8 cellular contexts compared by ENCODE assay signal in genomic region chr6:144283781-144284473, GRCh38. TPM values are rescaled to one million over a fixed set of nuclear protein-coding genes. Genes with fewer than 3 reads are reported as not detected.
DNase-seq lines count a peak whose midpoint lies in the region; ATAC-seq and TF ChIP-seq lines count a peak whose summit lies in the region.

No MANE protein-coding gene starts in this region.

- no peak overlapping the region for H3K27ac Mint-ChIP-seq in CD8-positive, alpha-beta T cell
- peak overlapping the region; percentile 91 to 92 for H3K27ac Mint-ChIP-seq in natural killer cell

- CTCF ChIA-PET in CD8-positive, alpha-beta T cell (lab: Charles Lee) = interaction anchor here (0.8 kb wide), 1 partner anchor 8 kb away, joined by 4 read pairs; no protein-coding TSS in a partner anchor

- intact Hi-C loops in CD8-positive, alpha-beta T cell (cut with DNase I, micrococcal nuclease) = loop anchor here (1.0 to 5.0 kb wide), 2 partner anchors 67 to 71 kb away; no protein-coding TSS in a partner anchor
- intact Hi-C loops in dorsolateral prefrontal cortex (cut with DNase I) (no loop called here), natural killer cell (cut with micrococcal nuclease) (loop anchor here (10.0 kb wide), 1 partner anchor 179 kb away; no protein-coding TSS in a partner anchor)

- H3K27me3 ChIP-seq in CD8-positive, alpha-beta T cell (ENCODE audit: insufficient read depth, low read length) = no peaks in the 10 kb centered on the region
- H3K27me3 ChIP-seq in dorsolateral prefrontal cortex = peaks cover 0 to 22% (median 0%) of the 10 kb centered on the region in 45 donors

- TF ChIP-seq POLR2A in NB4 (IDR thresholded peaks at IDR 0.05; ENCODE audit: extremely low read depth, insufficient read length) = no peak

- peaks cover 8% of the 10 kb centered on the region for H3K4me1 ChIP-seq in CD8-positive, alpha-beta T cell (ENCODE audit: insufficient read depth, low read length)

- peak overlapping the region; percentile 91 for H3K4me3 Mint-ChIP-seq in CD8-positive, alpha-beta T cell
- H3K4me3 Mint-ChIP-seq in natural killer cell = peak overlapping the region; percentile 94

- H3K4me1 Mint-ChIP-seq in CD8-positive, alpha-beta T cell (ENCODE audit: low read depth) = peaks cover 18% of the 10 kb centered on the region
- H3K4me1 Mint-ChIP-seq in natural killer cell = peaks cover 35 to 44% of the 10 kb centered on the region in 2 donors

- no peak for ATAC-seq in CD8-positive, alpha-beta T cell
- ATAC-seq in natural killer cell = no peak
- no peak for ATAC-seq in GM18519 (IDR thresholded peaks at IDR 0.05; ENCODE audit: low FRiP score, unreplicated experiment)
- no peak for ATAC-seq in HG03354 (IDR thresholded peaks at IDR 0.05; ENCODE audit: poor library complexity, severe bottlenecking, unreplicated experiment)

- TF ChIP-seq CTCF in CD8-positive, alpha-beta T cell (IDR thresholded peaks at IDR 0.05) = no peak
- TF ChIP-seq CTCF in NB4 (IDR thresholded peaks at IDR 0.05; ENCODE audit: low read depth, low read length) = no peak
- TF ChIP-seq CTCF in dorsolateral prefrontal cortex (IDR thresholded peaks at IDR 0.05 in 54 of 56, conservative IDR thresholded peaks at IDR 0.05 in 2 of 56; ENCODE audit: low read depth in 1 of 56, partially characterized antibody in 56 of 56) = peak in 1 of 56 donors; percentile 11
- TF ChIP-seq CTCF in natural killer cell (IDR thresholded peaks at IDR 0.05) = no peak

- H3K9me3 ChIP-seq in CD8-positive, alpha-beta T cell (ENCODE audit: low read length) = no peaks in the 10 kb centered on the region

- POLR2A ChIA-PET in CD8-positive, alpha-beta T cell (lab: Charles Lee) = no interaction called here

- DNase-seq in CD8-positive, alpha-beta T cell = no peak
- DNase-seq in NB4 (ENCODE audit: low read depth) = peak; percentile 33
- no peak for DNase-seq in dorsolateral prefrontal cortex
- DNase-seq in natural killer cell = no peak
- no peak for DNase-seq in T1000 (lab: John Stamatoyannopoulos, UW)
- no peak for DNase-seq in mesenteric fat pad (ENCODE audit: low spot score)

- peak overlapping the region; percentile 89 for H3K4me3 ChIP-seq in CD8-positive, alpha-beta T cell (ENCODE audit: low read depth, low read length)
- peak overlapping the region; percentile 86 for H3K4me3 ChIP-seq in NB4 (ENCODE audit: low read depth, low read length)
- H3K4me3 ChIP-seq in dorsolateral prefrontal cortex = peak overlapping the region; percentile 55 to 85 (median 74)

- H3K36me3 ChIP-seq in CD8-positive, alpha-beta T cell (ENCODE audit: insufficient read depth, low read length) = no peaks in the 10 kb centered on the region

- no peaks in the 10 kb centered on the region for H3K9me3 Mint-ChIP-seq in CD8-positive, alpha-beta T cell
- H3K9me3 Mint-ChIP-seq in natural killer cell = no peaks in the 10 kb centered on the region

- no peak overlapping the region for H3K27ac ChIP-seq in CD8-positive, alpha-beta T cell (ENCODE audit: low read depth, low read length)
- peak overlapping the region in 23 of 59 donors; percentile 72 to 97 (median 87) for H3K27ac ChIP-seq in dorsolateral prefrontal cortex

- H3K36me3 Mint-ChIP-seq in CD8-positive, alpha-beta T cell = peaks cover 2% of the 10 kb centered on the region
- H3K36me3 Mint-ChIP-seq in natural killer cell = no peaks in the 10 kb centered on the region

- H3K27me3 Mint-ChIP-seq in CD8-positive, alpha-beta T cell (ENCODE audit: low read depth) = peaks cover 6% of the 10 kb centered on the region
- H3K27me3 Mint-ChIP-seq in natural killer cell (ENCODE audit: low read depth in 2 of 2) = no peaks in the 10 kb centered on the region

RNA-seq across cellular contexts. Expression of gene UTRN, which starts 1.2 kb away (rescaled TPM):
- total RNA-seq in CD8-positive, alpha-beta T cell = 100 to 1,000 TPM; 125 to 130 TPM
- total RNA-seq in dorsolateral prefrontal cortex (100 to 1,000 TPM in 3 of 120 experiments, 10 to 100 TPM in 117; 44.5 to 111 (median 70.5) TPM), natural killer cell (100 to 1,000 TPM; 584 to 715 (median 591) TPM), mesenteric fat pad (193 TPM)

Comparison
In these comparisons a context has a peak if more than half of its experiments do, and no peak if none do; other contexts are left out.
1. intact Hi-C loops: an anchor here in CD8-positive, alpha-beta T cell (1.0 to 5.0 kb wide) and natural killer cell (10.0 kb wide); none called in dorsolateral prefrontal cortex.